Comparison of ENCODE assay signal across 15 cellular contexts in the genomic region with DNA sequence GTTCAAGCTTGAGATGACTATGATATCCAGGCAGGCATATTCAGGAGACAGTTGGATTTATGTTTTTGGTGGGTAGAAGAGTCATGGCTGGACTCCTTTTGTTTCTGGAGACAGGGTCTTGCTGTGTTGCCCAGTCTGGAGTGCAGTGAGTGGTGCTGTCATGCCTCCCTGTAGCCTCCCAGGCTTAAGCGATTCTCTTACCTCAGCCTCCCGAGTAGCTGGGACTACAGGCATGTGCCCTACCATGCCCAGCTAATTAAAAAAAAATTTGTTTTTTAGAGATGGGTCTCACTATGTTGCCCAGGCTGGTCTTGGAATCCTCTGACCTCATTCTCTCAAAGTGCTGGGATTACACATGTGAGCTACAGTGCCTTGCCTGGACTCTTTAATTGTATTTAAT.
"Had no signal": no experiment of that assay in that cellular context is flagged by ENCODE, and none has a peak within 500 bp of the region (broad histone marks: within the 10 kb centered on the region; RNA-seq: fewer than 3 reads in every experiment).

No MANE protein-coding gene starts in this region.

- H3K27ac Mint-ChIP-seq: activated naive CD8-positive, alpha-beta T cell treated with anti-CD3 and anti-CD28 coated beads, Interleukin-2, amount 50 U/mL, for 24 hours; T-helper 1 cell treated with Interleukin-12 subunit alpha and Interleukin-12 subunit beta and Interleukin-4 antibody, amounts not matched to agents 30 μg/mL and 1 μg/mL, for 36 hours; type B pancreatic cell had no signal

- H3K4me1 ChIP-seq: testis had no signal

- DNase-seq: hippocampal formation; midbrain; occipital lobe; retina; stimulated activated CD4-positive, alpha-beta T cell treated with anti-CD3 and anti-CD28 coated beads, Interleukin-1b, Interleukin-23, amount 100 ng/mL, for 48 hours; testis had no signal

- H3K27ac ChIP-seq: testis, WERI-Rb-1 had no signal

- ATAC-seq: activated naive CD8-positive, alpha-beta T cell treated with anti-CD3 and anti-CD28 coated beads, Interleukin-2, amount 50 U/mL, for 24 hours; left colon had no signal

- H3K9me3 ChIP-seq: testis had no signal

- H3K4me3 ChIP-seq: lung, testis had no signal

- H3K27me3 Mint-ChIP-seq: activated CD8-positive, alpha-beta T cell treated with anti-CD3 and anti-CD28 coated beads for 36 hours; activated naive CD4-positive, alpha-beta T cell treated with anti-CD3 and anti-CD28 coated beads, Interleukin-2, amount 10 ng/mL, durations not matched to agents 7 days and 5 days; activated naive CD8-positive, alpha-beta T cell treated with anti-CD3 and anti-CD28 coated beads, Interleukin-2, amount 50 U/mL, for 24 hours; brain; type B pancreatic cell had no signal

- H3K27me3 ChIP-seq: testis had no signal

- H3K9me3 Mint-ChIP-seq: activated CD8-positive, alpha-beta T cell treated with anti-CD3 and anti-CD28 coated beads for 36 hours; T-helper 1 cell treated with Interleukin-12 subunit alpha and Interleukin-12 subunit beta and Interleukin-4 antibody, amounts not matched to agents 30 μg/mL and 1 μg/mL, for 36 hours; type B pancreatic cell had no signal

- H3K4me3 Mint-ChIP-seq: activated CD8-positive, alpha-beta T cell treated with anti-CD3 and anti-CD28 coated beads for 36 hours; activated naive CD4-positive, alpha-beta T cell treated with anti-CD3 and anti-CD28 coated beads, Interleukin-2, amount 10 ng/mL, durations not matched to agents 7 days and 5 days; activated naive CD8-positive, alpha-beta T cell treated with anti-CD3 and anti-CD28 coated beads, Interleukin-2, amount 50 U/mL, for 24 hours; brain; T-helper 1 cell treated with Interleukin-12 subunit alpha and Interleukin-12 subunit beta and Interleukin-4 antibody, amounts not matched to agents 30 μg/mL and 1 μg/mL, for 36 hours; type B pancreatic cell had no signal

- H3K36me3 ChIP-seq: WERI-Rb-1 had no signal
